Comparison of ENCODE assay signal across 17 cellular contexts in genomic region chr12:76643438-76643837, GRCh38.
"Had no signal": no experiment of that assay in that cellular context is flagged by ENCODE, and none has a peak within 500 bp of the region (broad histone marks: within the 10 kb centered on the region; RNA-seq: fewer than 3 reads in every experiment).

No MANE protein-coding gene starts in this region.

- H2AFZ ChIP-seq: parathyroid adenoma had no signal

- H3K36me3 Mint-ChIP-seq: activated naive CD8-positive, alpha-beta T cell treated with anti-CD3 and anti-CD28 coated beads for 36 hours; naive B cell; stimulated activated memory B cell treated with anti-CD40 and anti-IgM and Interleukin-4, amounts not matched to agents 10 μg/mL and 1 μg/mL and 100 μg/mL, for 72 hours; WTC11 had no signal

- ATAC-seq: activated CD8-positive, alpha-beta T cell treated with anti-CD3 and anti-CD28 coated beads, Interleukin-2, amount 10 ng/mL, durations not matched to agents 7 days and 5 days; activated T-cell treated with anti-CD3 and anti-CD28 coated beads, Interleukin-2, amount 50 U/mL, for 72 hours; left lobe of liver; stimulated activated memory B cell treated with anti-CD40 and anti-IgM and Interleukin-4, amounts not matched to agents 10 μg/mL and 1 μg/mL and 100 μg/mL, for 72 hours; WTC11 had no signal

- H3K27me3 Mint-ChIP-seq: activated naive CD8-positive, alpha-beta T cell treated with anti-CD3 and anti-CD28 coated beads for 36 hours; dendritic cell treated with granulocyte-macrophage colony-stimulating factor and Interleukin-4, amounts not matched to agents 40 ng/mL and 50 ng/mL, for 4 days had no signal

- H3K9me3 Mint-ChIP-seq: activated naive CD8-positive, alpha-beta T cell treated with anti-CD3 and anti-CD28 coated beads for 36 hours; activated T-cell treated with anti-CD3 and anti-CD28 coated beads, Interleukin-2, amount 50 U/mL, for 72 hours; dendritic cell treated with granulocyte-macrophage colony-stimulating factor and Interleukin-4, amounts not matched to agents 40 ng/mL and 50 ng/mL, for 4 days; stimulated activated memory B cell treated with anti-CD40 and anti-IgM and Interleukin-4, amounts not matched to agents 10 μg/mL and 1 μg/mL and 100 μg/mL, for 72 hours had no signal

- DNase-seq: activated CD4-positive, alpha-beta T cell treated with anti-CD3 and anti-CD28 coated beads for 48 hours; activated CD8-positive, alpha-beta memory T cell treated with anti-CD3 and anti-CD28 coated beads, Interleukin-2, amount 50 U/mL, for 4 hours; activated CD8-positive, alpha-beta T cell treated with anti-CD3 and anti-CD28 coated beads, Interleukin-2, amount 10 ng/mL, durations not matched to agents 7 days and 5 days; activated gamma-delta T cell; activated naive CD8-positive, alpha-beta T cell treated with anti-CD3 and anti-CD28 coated beads for 36 hours; activated T-cell treated with anti-CD3 and anti-CD28 coated beads, Interleukin-2, amount 50 U/mL, for 72 hours; anterior cingulate cortex; cerebellar nuclear complex; effector memory CD4-positive, alpha-beta T cell; islet precursor cell; naive B cell; T-helper 2 cell had no signal

- H3K9ac ChIP-seq: parathyroid adenoma had no signal

- H3K27ac ChIP-seq: parathyroid adenoma had no signal

- H3K4me3 Mint-ChIP-seq: activated CD8-positive, alpha-beta T cell treated with anti-CD3 and anti-CD28 coated beads, Interleukin-2, amount 10 ng/mL, durations not matched to agents 7 days and 5 days; activated naive CD8-positive, alpha-beta T cell treated with anti-CD3 and anti-CD28 coated beads for 36 hours; activated T-cell treated with anti-CD3 and anti-CD28 coated beads, Interleukin-2, amount 50 U/mL, for 72 hours; dendritic cell treated with granulocyte-macrophage colony-stimulating factor and Interleukin-4, amounts not matched to agents 40 ng/mL and 50 ng/mL, for 4 days; naive B cell; stimulated activated memory B cell treated with anti-CD40 and anti-IgM and Interleukin-4, amounts not matched to agents 10 μg/mL and 1 μg/mL and 100 μg/mL, for 72 hours; WTC11 had no signal

- H3K4me1 Mint-ChIP-seq: naive B cell; stimulated activated memory B cell treated with anti-CD40 and anti-IgM and Interleukin-4, amounts not matched to agents 10 μg/mL and 1 μg/mL and 100 μg/mL, for 72 hours had no signal

- H3K27ac Mint-ChIP-seq: activated CD8-positive, alpha-beta T cell treated with anti-CD3 and anti-CD28 coated beads, Interleukin-2, amount 10 ng/mL, durations not matched to agents 7 days and 5 days; activated naive CD8-positive, alpha-beta T cell treated with anti-CD3 and anti-CD28 coated beads for 36 hours; activated T-cell treated with anti-CD3 and anti-CD28 coated beads, Interleukin-2, amount 50 U/mL, for 72 hours; dendritic cell treated with granulocyte-macrophage colony-stimulating factor and Interleukin-4, amounts not matched to agents 40 ng/mL and 50 ng/mL, for 4 days; naive B cell; stimulated activated memory B cell treated with anti-CD40 and anti-IgM and Interleukin-4, amounts not matched to agents 10 μg/mL and 1 μg/mL and 100 μg/mL, for 72 hours; WTC11 had no signal

- H3K79me2 ChIP-seq: parathyroid adenoma had no signal

- H3K4me1 ChIP-seq: parathyroid adenoma had no signal
